Comparison of ENCODE assay signal across 11 cellular contexts in the genomic region with DNA sequence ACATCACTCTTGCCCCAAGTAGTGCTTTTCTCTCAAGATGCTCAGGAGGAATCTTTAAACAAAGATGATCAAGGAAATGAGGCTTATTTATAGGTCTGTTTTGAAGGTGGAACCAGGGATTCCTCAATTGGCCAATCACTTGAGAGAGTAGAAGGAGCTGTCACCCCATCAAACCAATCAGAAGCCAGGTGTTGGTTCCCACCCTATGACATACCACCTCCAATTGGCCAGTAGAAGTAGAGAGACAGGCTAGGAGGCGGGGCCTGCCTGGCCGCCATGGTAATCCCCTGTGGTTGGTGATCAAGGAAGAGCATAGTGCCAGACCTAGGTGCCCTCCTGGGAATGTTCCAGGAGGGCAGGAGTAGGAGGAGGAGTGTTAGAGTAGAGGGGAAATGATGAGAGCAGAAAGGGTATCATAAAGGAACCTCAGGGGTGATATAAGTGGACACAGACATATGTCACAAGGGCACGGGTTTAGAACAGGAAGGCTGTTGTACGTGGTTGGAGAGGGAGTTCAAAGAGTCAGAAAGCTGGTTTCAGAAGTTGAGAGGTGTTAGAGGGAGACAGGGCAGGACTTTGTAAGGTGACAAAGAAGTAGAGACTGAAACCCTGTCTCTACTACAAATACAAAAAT. TPM values are rescaled to one million over a fixed set of nuclear protein-coding genes. Genes with fewer than 3 reads are reported as not detected.
A peak's percentile ranks its signal among the peaks of the same experiment; 100 is the strongest.
DNase-seq lines count a peak whose midpoint lies in the region; ATAC-seq lines count a peak whose summit lies in the region.
"Had no signal": no experiment of that assay in that cellular context is flagged by ENCODE, and none has a peak within 500 bp of the region (broad histone marks: within the 10 kb centered on the region; RNA-seq: fewer than 3 reads in every experiment).

No MANE protein-coding gene starts in this region.

- peak; percentile 40 for DNase-seq in COLO829 (ENCODE audit: low spot score)
- DNase-seq in Jurkat, Clone E6-1 (ENCODE audit: low read depth, low spot score), result peak; percentile 71
- DNase-seq in dermis blood vessel endothelial cell, result peak; percentile 19
- DNase-seq in NCI-H1417 treated with DMSO at 0.1 percent for 48 hours (lab: John Stamatoyannopoulos, UW), result no peak
- DNase-seq in central memory CD4-positive, alpha-beta T cell, result no peak
- DNase-seq in nucleus accumbens (lab: John Stamatoyannopoulos, UW), result no peak
- DNase-seq in G401 (ENCODE audit: low spot score), result no peak
- DNase-seq: MG63 had no signal

- in situ Hi-C loops in G401 (cut with HindIII; ENCODE audit: low sequenced_read_pairs), result no loop called here

- peak; percentile 88 for ATAC-seq in GM18867 (IDR thresholded peaks at IDR 0.05; ENCODE audit: unreplicated experiment)

- no peak overlapping the region for H3K4me3 ChIP-seq in Jurkat, Clone E6-1 (ENCODE audit: low read length)
- H3K4me3 ChIP-seq: MG63 had no signal

RNA-seq across cellular contexts. Expression of a gene that starts 10.5 kb away (rescaled TPM):
- polyA plus RNA-seq in Jurkat, Clone E6-1 (2012; ENCODE audit: insufficient read depth, insufficient read length), result not detected
- not detected in 2 replicates for total RNA-seq in dermis blood vessel endothelial cell
- not detected in 2 replicates for total RNA-seq in G401 (2014; rRNA removed; shearing (Covaris generic))
- total RNA-seq: endothelial cell of umbilical vein had no signal
- polyA plus RNA-seq: endothelial cell of umbilical vein, neural cell had no signal

RNA-seq across cellular contexts. Expression of a gene that starts 16.1 kb away (rescaled TPM):
- polyA plus RNA-seq in Jurkat, Clone E6-1 (2012; ENCODE audit: insufficient read depth, insufficient read length), result 71.0 TPM
- 4.8 and 11.1 TPM in 2 replicates for total RNA-seq in dermis blood vessel endothelial cell
- 21.5 and 32.4 TPM in 2 replicates for total RNA-seq in G401 (2014; rRNA removed; shearing (Covaris generic))

RNA-seq across cellular contexts. Expression of a gene that starts 32.4 kb away (rescaled TPM):
- polyA plus RNA-seq in Jurkat, Clone E6-1 (2012; ENCODE audit: insufficient read depth, insufficient read length), result 114 TPM
- 45.4 and 47.6 TPM in 2 replicates for total RNA-seq in dermis blood vessel endothelial cell
- total RNA-seq in G401 (2014; rRNA removed; shearing (Covaris generic)), result 108 and 119 TPM in 2 replicates

RNA-seq across cellular contexts. Expression of a gene that starts 33.0 kb away (rescaled TPM):
- polyA plus RNA-seq in Jurkat, Clone E6-1 (2012; ENCODE audit: insufficient read depth, insufficient read length), result not detected
- total RNA-seq in dermis blood vessel endothelial cell, result not detected in 2 replicates
- total RNA-seq in G401 (2014; rRNA removed; shearing (Covaris generic)), result not detected in 2 replicates
- total RNA-seq: endothelial cell of umbilical vein had no signal
- polyA plus RNA-seq: endothelial cell of umbilical vein, neural cell had no signal

RNA-seq across cellular contexts. Expression of a gene that starts 45.1 kb away (rescaled TPM):
- 1.4 TPM for polyA plus RNA-seq in Jurkat, Clone E6-1 (2012; ENCODE audit: insufficient read depth, insufficient read length)
- 0.09 and 0.17 TPM in 2 replicates for total RNA-seq in dermis blood vessel endothelial cell
- total RNA-seq in G401 (2014; rRNA removed; shearing (Covaris generic)), result not detected in 2 replicates

Comparison
In these comparisons a context has a peak if more than half of its experiments do, and no peak if none do; other contexts are left out.
1. DNase-seq: peak in COLO829 (single experiment), Jurkat, Clone E6-1 (single experiment) and dermis blood vessel endothelial cell (single experiment); none in NCI-H1417 treated with DMSO at 0.1 percent for 48 hours (single experiment), central memory CD4-positive, alpha-beta T cell (single experiment), nucleus accumbens (0 of 56) and G401 (single experiment).